Comparison of ENCODE assay signal across 22 cellular contexts in genomic region chr5:177290816-177291596, GRCh38. TPM values are rescaled to one million over a fixed set of nuclear protein-coding genes. Genes with fewer than 3 reads are reported as not detected.
A peak's percentile ranks its signal among the peaks of the same experiment; 100 is the strongest.
DNase-seq lines count a peak whose midpoint lies in the region; ATAC-seq, FAIRE-seq and TF ChIP-seq lines count a peak whose summit lies in the region.
"Had no signal": no experiment of that assay in that cellular context is flagged by ENCODE, and none has a peak within 500 bp of the region (broad histone marks: within the 10 kb centered on the region; RNA-seq: fewer than 3 reads in every experiment).

No MANE protein-coding gene starts in this region.

- H3K36me3 Mint-ChIP-seq in memory B cell: peaks cover 36% of the 10 kb centered on the region

- peak overlapping the region; percentile 74 for H3K27ac Mint-ChIP-seq in memory B cell

- no peaks in the 10 kb centered on the region for H3K27me3 Mint-ChIP-seq in memory B cell
- H3K27me3 Mint-ChIP-seq: CD4-positive, CD25-positive, alpha-beta regulatory T cell; effector memory CD8-positive, alpha-beta T cell had no signal

- peak; percentile 89 for FAIRE-seq in GM12892 (lab: Jason Lieb, UNC)
- FAIRE-seq: D721Med had no signal

- TF ChIP-seq POLR2A in GM12892 (IDR thresholded peaks at IDR 0.05; ENCODE audit: low read depth, low read length): no peak

- DNase-seq in GM12892 (ENCODE audit: insufficient read length) (no peak), NAMALWA (ENCODE audit: low spot score) (peak; percentile 53), memory B cell (ENCODE audit: low spot score in 2 of 2) (no peak), NCI-H146 (lab: John Stamatoyannopoulos, UW) (no peak), 8988T (no peak)
- DNase-seq: activated CD8-positive, alpha-beta memory T cell treated with anti-CD3 and anti-CD28 coated beads, Interleukin-2, amount 50 U/mL, for 4 hours; brain microvascular endothelial cell; CD4-positive, CD25-positive, alpha-beta regulatory T cell; effector memory CD8-positive, alpha-beta T cell; foreskin keratinocyte; GOT3; KG1; left cardiac atrium; mammary epithelial cell; NCI-H187; NCI-H526; psoas muscle; T-helper 9 cell had no signal

- ATAC-seq in GM19395 (IDR thresholded peaks at IDR 0.05; ENCODE audit: unreplicated experiment) (peak; percentile 69), memory B cell (ENCODE audit: low read depth) (peak; percentile 73), GM19328 (IDR thresholded peaks at IDR 0.05; ENCODE audit: unreplicated experiment) (no peak)
- ATAC-seq: effector memory CD8-positive, alpha-beta T cell; esophagus mucosa; foreskin keratinocyte; left cardiac atrium; psoas muscle had no signal

- peaks cover 18% of the 10 kb centered on the region for H3K4me1 Mint-ChIP-seq in memory B cell

- no peaks in the 10 kb centered on the region for H3K9me3 Mint-ChIP-seq in memory B cell
- H3K9me3 Mint-ChIP-seq: effector memory CD8-positive, alpha-beta T cell had no signal

- peak overlapping the region; percentile 16 for H3K4me3 Mint-ChIP-seq in memory B cell
- H3K4me3 Mint-ChIP-seq: CD4-positive, CD25-positive, alpha-beta regulatory T cell; effector memory CD8-positive, alpha-beta T cell had no signal

RNA-seq across cellular contexts. Expression of gene RAB24, which starts 12.5 kb away (rescaled TPM):
- polyA plus RNA-seq in GM12892 (2012; ENCODE audit: missing spikeins): 29.7 TPM

RNA-seq across cellular contexts. Expression of gene PRELID1, which starts 12.6 kb away (rescaled TPM):
- 189 TPM for polyA plus RNA-seq in GM12892 (2012; ENCODE audit: missing spikeins)

RNA-seq across cellular contexts. Expression of gene MXD3, which starts 20.7 kb away (rescaled TPM):
- 4.8 TPM for polyA plus RNA-seq in GM12892 (2012; ENCODE audit: missing spikeins)
